ENCODE assay signal across 1 cellular context in the genomic region with DNA sequence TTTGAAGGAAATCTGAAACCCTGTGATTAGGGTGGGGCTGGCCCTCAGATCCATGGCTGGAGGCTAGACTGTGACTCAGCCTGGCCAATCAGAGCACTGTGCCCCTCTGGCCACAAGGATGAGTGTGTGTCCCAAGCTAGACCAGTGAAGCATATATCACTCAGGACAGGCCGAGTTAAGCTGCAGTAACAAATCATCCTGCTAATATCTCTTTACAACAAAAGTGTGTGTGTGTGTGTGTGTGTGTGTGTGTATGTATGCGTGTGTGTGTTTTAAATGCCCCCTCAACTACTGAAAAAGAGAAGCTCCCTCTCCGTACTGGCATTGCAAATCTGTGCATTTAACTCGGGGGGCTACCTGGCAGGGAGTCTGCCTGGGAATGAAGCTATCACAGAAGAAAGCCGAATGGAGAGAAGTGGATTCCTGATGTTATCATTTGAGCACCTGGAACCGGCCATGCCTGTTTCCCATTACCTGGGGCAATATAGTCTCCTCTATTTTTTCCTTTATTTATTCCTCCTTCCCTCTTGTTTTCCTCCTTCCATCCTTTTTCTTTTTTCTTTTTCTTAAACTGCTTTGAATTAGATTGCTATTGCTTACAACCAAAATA.
TF ChIP-seq lines count a peak whose summit lies in the region.

No MANE protein-coding gene starts in this region.

TF ChIP-seq in HepG2, 621 proteins besides CTCF, POLR2A, EP300 and RAD21 (continued from another document):
- TF ChIP-seq ZNF329 (CRISPR knock-in tag; IDR thresholded peaks at IDR 0.05; ENCODE audit: low read depth) (0 out of 2 replicates have a peak, but pooled peaks have one; percentile 54), ZNF12 (CRISPR knock-in tag; IDR thresholded peaks at IDR 0.05) (peak; percentile 98), TOE1 (CRISPR knock-in tag; IDR thresholded peaks at IDR 0.05) (no peak), NFYC (CRISPR knock-in tag; IDR thresholded peaks at IDR 0.05) (peak; percentile 53), NFYB (CRISPR knock-in tag; IDR thresholded peaks at IDR 0.05) (peak; percentile 65), FOSL2 (CRISPR knock-in tag; IDR thresholded peaks at IDR 0.05) (peak; percentile 57), SNAPC2 (CRISPR knock-in tag; IDR thresholded peaks at IDR 0.05) (no peak), ZNF256 (CRISPR knock-in tag; conservative IDR thresholded peaks at IDR 0.05) (no peak), SAP130 (CRISPR knock-in tag; IDR thresholded peaks at IDR 0.05; ENCODE audit: low read depth) (peak; percentile 32; the same call in 1 of the 2 replicates)
- TF ChIP-seq, protein P1, sequence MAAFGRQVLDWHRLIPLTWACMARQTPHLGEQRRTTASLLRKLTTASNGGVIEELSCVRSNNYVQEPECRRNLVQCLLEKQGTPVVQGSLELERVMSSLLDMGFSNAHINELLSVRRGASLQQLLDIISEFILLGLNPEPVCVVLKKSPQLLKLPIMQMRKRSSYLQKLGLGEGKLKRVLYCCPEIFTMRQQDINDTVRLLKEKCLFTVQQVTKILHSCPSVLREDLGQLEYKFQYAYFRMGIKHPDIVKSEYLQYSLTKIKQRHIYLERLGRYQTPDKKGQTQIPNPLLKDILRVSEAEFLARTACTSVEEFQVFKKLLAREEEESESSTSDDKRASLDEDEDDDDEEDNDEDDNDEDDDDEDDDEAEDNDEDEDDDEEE (CRISPR knock-in tag; IDR thresholded peaks at IDR 0.05), result no peak
